14 cellular contexts compared by ENCODE assay signal in the genomic region with DNA sequence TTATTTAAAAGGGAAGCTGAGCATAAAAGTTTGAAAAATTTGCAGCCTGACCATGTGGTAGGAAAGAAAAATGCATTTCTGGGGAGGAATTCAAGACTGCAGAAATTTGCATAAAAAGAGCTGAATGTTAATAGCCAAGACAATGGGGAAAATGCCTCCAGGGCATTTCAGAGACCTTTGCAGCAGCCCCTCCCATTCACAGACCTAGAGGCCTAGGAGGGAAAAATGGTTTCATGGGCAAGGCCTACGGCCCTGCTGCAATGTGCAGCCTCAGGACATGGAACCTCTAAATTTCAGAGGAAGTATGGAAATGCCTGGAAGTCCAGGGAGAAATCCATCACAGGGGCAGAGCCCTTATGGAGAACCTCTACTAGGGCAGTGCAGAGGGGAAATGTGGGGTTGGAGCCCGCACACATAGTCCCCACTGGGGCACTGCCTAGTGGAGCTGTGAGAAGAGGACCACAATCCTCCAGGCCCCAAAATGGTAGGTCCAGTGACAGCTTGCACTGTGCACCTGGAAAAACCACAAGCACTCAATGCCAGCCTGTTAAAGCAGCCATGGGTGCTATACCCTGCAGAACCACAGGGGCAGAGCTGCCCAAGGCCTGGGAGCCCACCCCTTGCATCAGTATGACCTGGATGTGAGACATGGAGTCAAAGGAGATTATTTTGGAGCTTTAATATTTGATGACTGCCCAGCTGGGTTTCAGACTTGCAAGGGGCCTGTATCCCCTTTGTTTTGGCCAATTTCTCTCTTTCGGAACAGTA.
"Had no signal": no experiment of that assay in that cellular context is flagged by ENCODE, and none has a peak within 500 bp of the region (broad histone marks: within the 10 kb centered on the region; RNA-seq: fewer than 3 reads in every experiment).

No MANE protein-coding gene starts in this region.

- ATAC-seq: left ventricle myocardium superior; psoas muscle; stimulated activated naive CD8-positive, alpha-beta T cell treated with anti-CD3 and anti-CD28 coated beads, Interleukin-15, amount 100 ng/mL, for 72 hours had no signal

- DNase-seq: activated CD4-positive, alpha-beta T cell treated with anti-CD3 and anti-CD28 coated beads, Interleukin-2, amount 10 ng/mL, durations not matched to agents 7 days and 5 days; activated CD4-positive, CD25-positive, alpha-beta regulatory T cell; activated gamma-delta T cell; activated T-cell treated with anti-CD3 and anti-CD28 coated beads, Interleukin-2, amount 50 U/mL, for 24 hours; brain microvascular endothelial cell; cerebellar nuclear complex; left ventricle myocardium superior; nephron progenitor cell; psoas muscle; stimulated activated CD4-positive, alpha-beta T cell treated with anti-CD3 and anti-CD28 coated beads, Interleukin-4, amount 100 ng/mL, for 24 hours; stimulated activated naive CD8-positive, alpha-beta T cell treated with anti-CD3 and anti-CD28 coated beads, Interleukin-15, amount 100 ng/mL, for 72 hours; testis had no signal

- H3K27ac ChIP-seq: brain microvascular endothelial cell, hepatocyte, psoas muscle, testis had no signal

- H3K27me3 Mint-ChIP-seq: activated CD4-positive, alpha-beta T cell treated with anti-CD3 and anti-CD28 coated beads, Interleukin-2, amount 10 ng/mL, durations not matched to agents 7 days and 5 days; activated T-cell treated with anti-CD3 and anti-CD28 coated beads, Interleukin-2, amount 50 U/mL, for 24 hours; stimulated activated naive CD8-positive, alpha-beta T cell treated with anti-CD3 and anti-CD28 coated beads, Interleukin-15, amount 100 ng/mL, for 72 hours had no signal

- H3K27ac Mint-ChIP-seq: activated CD4-positive, alpha-beta T cell treated with anti-CD3 and anti-CD28 coated beads, Interleukin-2, amount 10 ng/mL, durations not matched to agents 7 days and 5 days; activated naive CD8-positive, alpha-beta T cell; activated T-cell treated with anti-CD3 and anti-CD28 coated beads, Interleukin-2, amount 50 U/mL, for 24 hours; nephron progenitor cell; stimulated activated naive CD8-positive, alpha-beta T cell treated with anti-CD3 and anti-CD28 coated beads, Interleukin-15, amount 100 ng/mL, for 72 hours had no signal

- H3K4me1 Mint-ChIP-seq: activated CD4-positive, alpha-beta T cell treated with anti-CD3 and anti-CD28 coated beads, Interleukin-2, amount 10 ng/mL, durations not matched to agents 7 days and 5 days; nephron progenitor cell; stimulated activated naive CD8-positive, alpha-beta T cell treated with anti-CD3 and anti-CD28 coated beads, Interleukin-15, amount 100 ng/mL, for 72 hours had no signal

- H3K36me3 Mint-ChIP-seq: activated naive CD8-positive, alpha-beta T cell had no signal

- H3K27me3 ChIP-seq: brain microvascular endothelial cell, hepatocyte, testis had no signal

- H3K79me2 ChIP-seq: hepatocyte had no signal

- H3K36me3 ChIP-seq: brain microvascular endothelial cell had no signal

- H3K9me3 Mint-ChIP-seq: activated CD4-positive, alpha-beta T cell treated with anti-CD3 and anti-CD28 coated beads, Interleukin-2, amount 10 ng/mL, durations not matched to agents 7 days and 5 days; activated T-cell treated with anti-CD3 and anti-CD28 coated beads, Interleukin-2, amount 50 U/mL, for 24 hours; nephron progenitor cell had no signal

- H3K4me2 ChIP-seq: hepatocyte had no signal

- H3K9me3 ChIP-seq: psoas muscle, testis had no signal

- H3K4me1 ChIP-seq: psoas muscle, testis had no signal

- H3K4me3 Mint-ChIP-seq: activated CD4-positive, alpha-beta T cell treated with anti-CD3 and anti-CD28 coated beads, Interleukin-2, amount 10 ng/mL, durations not matched to agents 7 days and 5 days; activated naive CD8-positive, alpha-beta T cell; activated T-cell treated with anti-CD3 and anti-CD28 coated beads, Interleukin-2, amount 50 U/mL, for 24 hours; nephron progenitor cell; stimulated activated naive CD8-positive, alpha-beta T cell treated with anti-CD3 and anti-CD28 coated beads, Interleukin-15, amount 100 ng/mL, for 72 hours had no signal

- H3K4me3 ChIP-seq: hepatocyte, psoas muscle, testis had no signal
